25 cellular contexts compared by ENCODE assay signal in the genomic region with DNA sequence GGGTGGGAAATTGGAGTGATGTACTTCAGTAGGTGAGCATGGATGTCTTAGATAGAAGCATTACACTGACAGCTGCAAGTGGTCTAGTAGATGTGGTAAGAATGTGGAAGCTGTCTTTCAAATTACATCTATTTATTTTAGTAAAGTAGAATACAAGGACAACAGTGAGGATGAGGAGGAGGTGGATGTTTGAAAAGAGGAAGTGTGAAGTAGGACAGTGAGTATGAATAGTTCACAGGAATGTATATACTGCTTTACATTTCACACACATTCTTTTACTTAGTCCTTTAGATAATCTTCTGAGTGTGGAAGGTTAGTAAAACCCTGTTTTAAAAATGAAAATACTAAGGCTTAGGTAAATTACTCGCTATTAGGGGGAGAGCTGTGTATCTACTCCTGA. TPM values are rescaled to one million over a fixed set of nuclear protein-coding genes. Genes with fewer than 3 reads are reported as not detected.
DNase-seq lines count a peak whose midpoint lies in the region; ATAC-seq, FAIRE-seq and TF ChIP-seq lines count a peak whose summit lies in the region.
"Had no signal": no experiment of that assay in that cellular context is flagged by ENCODE, and none has a peak within 500 bp of the region (broad histone marks: within the 10 kb centered on the region; RNA-seq: fewer than 3 reads in every experiment).

No MANE protein-coding gene starts in this region.

- H2AFZ ChIP-seq in OCI-LY7 (ENCODE audit: low read length), result no peak overlapping the region

- H3K36me3 Mint-ChIP-seq in naive B cell, result no peaks in the 10 kb centered on the region
- H3K36me3 Mint-ChIP-seq in CD8-positive, alpha-beta memory T cell, result no peaks in the 10 kb centered on the region
- H3K36me3 Mint-ChIP-seq: naive thymus-derived CD8-positive, alpha-beta T cell had no signal

- no peak for TF ChIP-seq POLR2A in GM12892 (IDR thresholded peaks at IDR 0.05; ENCODE audit: low read depth, low read length)

- ATAC-seq in HG02885 (IDR thresholded peaks at IDR 0.05; ENCODE audit: poor library complexity, unreplicated experiment) (peak; percentile 64), naive B cell (ENCODE audit: low read depth in 2 of 2) (peak; percentile 40 to 59)
- ATAC-seq: naive thymus-derived CD8-positive, alpha-beta T cell; Panc1; SK-N-SH treated with all-trans-retinoic acid at 6 μM for 48 hours; stimulated activated naive CD8-positive, alpha-beta T cell treated with anti-CD3 and anti-CD28 coated beads, Interleukin-15, Interleukin-2, amounts not matched to agents 100 U/mL and 50 U/mL, for 24 hours had no signal

- H3K27ac ChIP-seq in OCI-LY7 (ENCODE audit: low read depth, low read length, poor library complexity, severe bottlenecking) (no peak overlapping the region), colonic mucosa (no peak overlapping the region)
- H3K27ac ChIP-seq in CD8-positive, alpha-beta memory T cell (ENCODE audit: low read depth, low read length), result no peak overlapping the region
- H3K27ac ChIP-seq: brain microvascular endothelial cell, coronary artery, ovary, tibial artery had no signal

- intact Hi-C loops in OCI-LY7 (cut with micrococcal nuclease; ENCODE audit: unreplicated experiment), result loop anchor here (10.0 kb wide), 2 partner anchors 227 to 357 kb away; no protein-coding TSS in a partner anchor
- intact Hi-C loops in colonic mucosa (cut with DNase I), result no loop called here

- no peaks in the 10 kb centered on the region for H3K27me3 Mint-ChIP-seq in naive B cell
- no peaks in the 10 kb centered on the region for H3K27me3 Mint-ChIP-seq in CD8-positive, alpha-beta memory T cell
- H3K27me3 Mint-ChIP-seq: naive thymus-derived CD8-positive, alpha-beta T cell had no signal

- H3K4me1 ChIP-seq in OCI-LY7 (ENCODE audit: insufficient read depth, low read length, poor library complexity, severe bottlenecking) (peaks cover 8% of the 10 kb centered on the region), colonic mucosa (no peaks in the 10 kb centered on the region)
- H3K4me1 ChIP-seq in CD8-positive, alpha-beta memory T cell (ENCODE audit: insufficient read depth, low read length), result peaks cover 5% of the 10 kb centered on the region

- CTCF ChIA-PET in OCI-LY7 (lab: Charles Lee; ENCODE audit: unreplicated experiment), result no interaction called here
- CTCF ChIA-PET in CD8-positive, alpha-beta memory T cell (lab: Charles Lee), result interaction anchor here (0.7 kb wide), 1 partner anchor 1914 kb away, joined by 3 read pairs; no protein-coding TSS in a partner anchor

- H4K20me1 ChIP-seq in OCI-LY7 (ENCODE audit: insufficient read depth, low read length), result peaks cover 7% of the 10 kb centered on the region; the same call in 1 of the 2 replicates

- H3K4me3 Mint-ChIP-seq in naive B cell, result no peak overlapping the region
- H3K4me3 Mint-ChIP-seq in CD8-positive, alpha-beta memory T cell, result no peak overlapping the region
- H3K4me3 Mint-ChIP-seq: HFFc6; naive thymus-derived CD8-positive, alpha-beta T cell had no signal

- H3K4me1 Mint-ChIP-seq in naive B cell, result peaks cover 14 to 29% (median 18%) of the 10 kb centered on the region in 3 donors
- peaks cover 34 to 51% (median 45%) of the 10 kb centered on the region in 3 donors for H3K4me1 Mint-ChIP-seq in CD8-positive, alpha-beta memory T cell

- no peak overlapping the region for H3K9ac ChIP-seq in colonic mucosa (ENCODE audit: low read depth in 2 of 2, low read length in 2 of 2)

- no peaks in the 10 kb centered on the region for H3K9me3 ChIP-seq in OCI-LY7 (ENCODE audit: low read length)
- H3K9me3 ChIP-seq in CD8-positive, alpha-beta memory T cell (ENCODE audit: low read length), result no peaks in the 10 kb centered on the region
- no peaks in the 10 kb centered on the region for H3K9me3 ChIP-seq in colonic mucosa
- H3K9me3 ChIP-seq: ovary, tibial artery had no signal

- no peak overlapping the region for H3K4me2 ChIP-seq in OCI-LY7 (ENCODE audit: low read length)

- DNase-seq in GM12892 (ENCODE audit: insufficient read length), result no peak
- peak; percentile 10 for DNase-seq in OCI-LY7 (ENCODE audit: low spot score)
- no peak for DNase-seq in naive B cell
- DNase-seq in CD8-positive, alpha-beta memory T cell, result no peak
- no peak for DNase-seq in NCI-H526 treated with DMSO at 0.1 percent for 48 hours (lab: John Stamatoyannopoulos, UW)
- no peak for DNase-seq in colonic mucosa
- DNase-seq: activated CD4-positive, alpha-beta T cell treated with anti-CD3 and anti-CD28 coated beads for 4 hours; brain microvascular endothelial cell; Calu3; HFFc6; hippocampal formation; naive thymus-derived CD8-positive, alpha-beta T cell; NCI-H1417; NCI-H2171; NCI-H69; ovary; stimulated activated CD4-positive, alpha-beta T cell treated with anti-CD3 and anti-CD28 coated beads, Interleukin-2, amount 100 ng/mL, for 24 hours; stimulated activated naive CD8-positive, alpha-beta T cell treated with anti-CD3 and anti-CD28 coated beads, Interleukin-15, Interleukin-2, amounts not matched to agents 100 U/mL and 50 U/mL, for 24 hours; tibial artery had no signal

- H3K79me2 ChIP-seq in OCI-LY7 (ENCODE audit: insufficient read depth, low read depth, low read length), result no peaks in the 10 kb centered on the region; the same call in 1 of the 2 replicates

- H3K4me3 ChIP-seq in OCI-LY7 (ENCODE audit: low read depth, low read length, poor library complexity, severe bottlenecking), result no peak overlapping the region
- no peak overlapping the region for H3K4me3 ChIP-seq in CD8-positive, alpha-beta memory T cell (ENCODE audit: low read length)
- H3K4me3 ChIP-seq in colonic mucosa, result no peak overlapping the region
- H3K4me3 ChIP-seq: coronary artery, ovary, tibial artery had no signal

- TF ChIP-seq CTCF in OCI-LY7 (conservative IDR thresholded peaks at IDR 0.05; ENCODE audit: low read length), result no peak
- TF ChIP-seq CTCF in colonic mucosa (IDR thresholded peaks at IDR 0.05), result no peak

- H3K27me3 ChIP-seq in CD8-positive, alpha-beta memory T cell (ENCODE audit: insufficient read depth, low read length, poor library complexity, severe bottlenecking), result no peaks in the 10 kb centered on the region
- no peaks in the 10 kb centered on the region for H3K27me3 ChIP-seq in colonic mucosa
- H3K27me3 ChIP-seq: brain microvascular endothelial cell, ovary, tibial artery had no signal

- no peaks in the 10 kb centered on the region for H3K9me3 Mint-ChIP-seq in naive B cell
- H3K9me3 Mint-ChIP-seq in CD8-positive, alpha-beta memory T cell, result no peaks in the 10 kb centered on the region
- H3K9me3 Mint-ChIP-seq: activated T-helper 2 cell treated with anti-CD3 and anti-CD28 coated beads, Interferon-gamma antibody, Interleukin-2, Interleukin-4, amounts not matched to agents 10 μg/mL and 5 μg/mL and 100 μg/mL, durations not matched to agents 14 hours and 24 hours and 36 hours; HFFc6; naive thymus-derived CD8-positive, alpha-beta T cell had no signal

- no TSS peak for BruUV-seq in OCI-LY7 (replicated peaks; lab: Mats Ljungman, UMichigan)

- no peaks in the 10 kb centered on the region for H3K9me2 ChIP-seq in OCI-LY7 (ENCODE audit: insufficient read depth, low read length)

- POLR2A ChIA-PET in OCI-LY7 (lab: Charles Lee), result interaction anchor here (0.6 to 0.7 kb wide), 2 partner anchors 13 to 254 kb away, joined by 3 to 4 read pairs; no protein-coding TSS in a partner anchor
- POLR2A ChIA-PET in CD8-positive, alpha-beta memory T cell (lab: Charles Lee), result no interaction called here

- no peak overlapping the region for H3K27ac Mint-ChIP-seq in naive B cell
- no peak overlapping the region for H3K27ac Mint-ChIP-seq in CD8-positive, alpha-beta memory T cell
- H3K27ac Mint-ChIP-seq: activated T-helper 2 cell treated with anti-CD3 and anti-CD28 coated beads, Interferon-gamma antibody, Interleukin-2, Interleukin-4, amounts not matched to agents 10 μg/mL and 5 μg/mL and 100 μg/mL, durations not matched to agents 14 hours and 24 hours and 36 hours; HFFc6; naive thymus-derived CD8-positive, alpha-beta T cell had no signal

- H3K36me3 ChIP-seq in OCI-LY7 (ENCODE audit: insufficient read depth, low read length) (no peaks in the 10 kb centered on the region), colonic mucosa (no peaks in the 10 kb centered on the region)
- no peaks in the 10 kb centered on the region for H3K36me3 ChIP-seq in CD8-positive, alpha-beta memory T cell (ENCODE audit: insufficient read depth, low read length)
- H3K36me3 ChIP-seq: brain microvascular endothelial cell, ovary, tibial artery had no signal

- FAIRE-seq in GM12892 (lab: Jason Lieb, UNC), result peak; percentile 73
- FAIRE-seq: islet of Langerhans had no signal

RNA-seq across cellular contexts. Expression of gene KIAA1549L, which starts 54.4 kb away (rescaled TPM):
- polyA plus RNA-seq in GM12892 (2012; ENCODE audit: missing spikeins), result 7.4 TPM
- total RNA-seq in OCI-LY7 (2014; rRNA removed; shearing (Covaris generic)), result 24.5 and 30.0 TPM in 2 replicates
- total RNA-seq in OCI-LY7 (2022) (36.6 and 37.3 TPM in 2 replicates), colonic mucosa (under 1 TPM; 0.72 to 0.89 TPM)
- polyA plus RNA-seq in naive B cell (ENCODE audit: low read depth in 6 of 6), result not detected
- total RNA-seq in CD8-positive, alpha-beta memory T cell, result not detected
- polyA plus RNA-seq in CD8-positive, alpha-beta memory T cell, result not detected
- total RNA-seq: activated T-helper 2 cell treated with anti-CD3 and anti-CD28 coated beads, Interferon-gamma antibody, Interleukin-2, Interleukin-4, amounts not matched to agents 10 μg/mL and 5 μg/mL and 100 μg/mL, durations not matched to agents 14 hours and 24 hours and 36 hours; naive thymus-derived CD8-positive, alpha-beta T cell had no signal

Comparison
In these comparisons a context has a peak if more than half of its experiments do, and no peak if none do; other contexts are left out.
1. RNA of gene KIAA1549L, which starts 54.4 kb away (total RNA-seq): 24.5 to 37.3 TPM in OCI-LY7; 0.72 to 0.89 TPM in colonic mucosa and not detected in CD8-positive, alpha-beta memory T cell; every median in the first group is over 10 times any median in the second.